17 cellular contexts compared by ENCODE assay signal in genomic region chr12:49489720-49490119, GRCh38. TPM values are rescaled to one million over a fixed set of nuclear protein-coding genes. Genes with fewer than 3 reads are reported as not detected.
DNase-seq lines count a peak whose midpoint lies in the region; ATAC-seq and TF ChIP-seq lines count a peak whose summit lies in the region.
"Had no signal": no experiment of that assay in that cellular context is flagged by ENCODE, and none has a peak within 500 bp of the region (broad histone marks: within the 10 kb centered on the region; RNA-seq: fewer than 3 reads in every experiment).

No MANE protein-coding gene starts in this region.

- DNase-seq in AG04450 (ENCODE audit: low read depth, low spot score) (peak; percentile 67), amniotic stem cell (lab: John Stamatoyannopoulos, UW) (peak; percentile 17), hepatic stellate cell (ENCODE audit: low spot score) (peak; percentile 65), Calu3 (no peak), COR-L47 (lab: John Stamatoyannopoulos, UW) (no peak)
- no peak for DNase-seq in activated CD8-positive, alpha-beta T cell treated with anti-CD3 and anti-CD28 coated beads, Interleukin-2, amount 10 ng/mL, durations not matched to agents 7 days and 5 days
- DNase-seq in activated naive CD4-positive, alpha-beta T cell treated with anti-CD3 and anti-CD28 coated beads, Interleukin-2, amount 10 ng/mL, durations not matched to agents 7 days and 5 days, result no peak
- DNase-seq: aorta; erythroblast; islet precursor cell; naive thymus-derived CD8-positive, alpha-beta T cell; NCI-H2227 treated with DMSO at 0.1 percent for 48 hours; Right ventricle myocardium superior; small intestine; upper lobe of left lung; WERI-Rb-1 had no signal

- H3K9me3 Mint-ChIP-seq in Calu3 (ENCODE audit: low read depth, unreplicated experiment), result no peaks in the 10 kb centered on the region
- no peaks in the 10 kb centered on the region for H3K9me3 Mint-ChIP-seq in activated CD8-positive, alpha-beta T cell treated with anti-CD3 and anti-CD28 coated beads, Interleukin-2, amount 10 ng/mL, durations not matched to agents 7 days and 5 days (ENCODE audit: insufficient read depth)
- H3K9me3 Mint-ChIP-seq in activated naive CD4-positive, alpha-beta T cell treated with anti-CD3 and anti-CD28 coated beads, Interleukin-2, amount 10 ng/mL, durations not matched to agents 7 days and 5 days, result no peaks in the 10 kb centered on the region
- H3K9me3 Mint-ChIP-seq: naive thymus-derived CD8-positive, alpha-beta T cell had no signal

- H3K27me3 ChIP-seq in AG04450 (ENCODE audit: control insufficient read depth, insufficient read depth, low read length), result no peaks in the 10 kb centered on the region
- no peaks in the 10 kb centered on the region for H3K27me3 ChIP-seq in HUES48 (ENCODE audit: control insufficient read depth, insufficient read depth, low read length)
- H3K27me3 ChIP-seq: upper lobe of left lung had no signal

- no peaks in the 10 kb centered on the region for H3K27me3 Mint-ChIP-seq in Calu3 (ENCODE audit: unreplicated experiment)
- no peaks in the 10 kb centered on the region for H3K27me3 Mint-ChIP-seq in activated CD8-positive, alpha-beta T cell treated with anti-CD3 and anti-CD28 coated beads, Interleukin-2, amount 10 ng/mL, durations not matched to agents 7 days and 5 days (ENCODE audit: low read depth)
- no peaks in the 10 kb centered on the region for H3K27me3 Mint-ChIP-seq in activated naive CD4-positive, alpha-beta T cell treated with anti-CD3 and anti-CD28 coated beads, Interleukin-2, amount 10 ng/mL, durations not matched to agents 7 days and 5 days
- H3K27me3 Mint-ChIP-seq: naive thymus-derived CD8-positive, alpha-beta T cell had no signal

- no TSS peak for BruUV-seq in Calu3 (replicated peaks; lab: Mats Ljungman, UMichigan)

- H3K27ac Mint-ChIP-seq in Calu3 (ENCODE audit: unreplicated experiment), result no peak overlapping the region
- H3K27ac Mint-ChIP-seq in activated CD8-positive, alpha-beta T cell treated with anti-CD3 and anti-CD28 coated beads, Interleukin-2, amount 10 ng/mL, durations not matched to agents 7 days and 5 days, result no peak overlapping the region
- H3K27ac Mint-ChIP-seq in activated naive CD4-positive, alpha-beta T cell treated with anti-CD3 and anti-CD28 coated beads, Interleukin-2, amount 10 ng/mL, durations not matched to agents 7 days and 5 days, result no peak overlapping the region
- H3K27ac Mint-ChIP-seq: naive thymus-derived CD8-positive, alpha-beta T cell had no signal

- CTCF ChIA-PET in AG04450 (lab: Charles Lee) (interaction anchor here (0.6 to 1.4 kb wide), 5 partner anchors 24 to 131 kb away, joined by 3 to 5 read pairs (median 3); no protein-coding TSS in a partner anchor), Calu3 (lab: Charles Lee) (no interaction called here)
- CTCF ChIA-PET in activated CD8-positive, alpha-beta T cell treated with anti-CD3 and anti-CD28 coated beads, Interleukin-2, amount 10 ng/mL, durations not matched to agents 7 days and 5 days (lab: Charles Lee), result interaction anchor here (2.3 kb wide), 1 partner anchor 24 kb away, joined by 9 read pairs; no protein-coding TSS in a partner anchor
- CTCF ChIA-PET in activated naive CD4-positive, alpha-beta T cell treated with anti-CD3 and anti-CD28 coated beads, Interleukin-2, amount 10 ng/mL, durations not matched to agents 7 days and 5 days (lab: Charles Lee), result no interaction called here

- POLR2A ChIA-PET in AG04450 (lab: Yijun Ruan, JAX), result no interaction called here
- POLR2A ChIA-PET in activated CD8-positive, alpha-beta T cell treated with anti-CD3 and anti-CD28 coated beads, Interleukin-2, amount 10 ng/mL, durations not matched to agents 7 days and 5 days (lab: Charles Lee), result no interaction called here

- no peaks in the 10 kb centered on the region for H3K9me3 ChIP-seq in AG04450 (ENCODE audit: control insufficient read depth, insufficient read depth, low read length)
- H3K9me3 ChIP-seq in HUES48 (ENCODE audit: control insufficient read depth, insufficient read depth, low read length), result no peaks in the 10 kb centered on the region
- H3K9me3 ChIP-seq: upper lobe of left lung had no signal

- H3K36me3 Mint-ChIP-seq in Calu3 (ENCODE audit: insufficient read depth, unreplicated experiment), result peaks cover 14% of the 10 kb centered on the region
- H3K36me3 Mint-ChIP-seq in activated CD8-positive, alpha-beta T cell treated with anti-CD3 and anti-CD28 coated beads, Interleukin-2, amount 10 ng/mL, durations not matched to agents 7 days and 5 days (ENCODE audit: low read depth), result peaks cover under 1% of the 10 kb centered on the region
- peaks cover under 1% of the 10 kb centered on the region for H3K36me3 Mint-ChIP-seq in activated naive CD4-positive, alpha-beta T cell treated with anti-CD3 and anti-CD28 coated beads, Interleukin-2, amount 10 ng/mL, durations not matched to agents 7 days and 5 days

- H3K4me3 ChIP-seq in AG04450 (ENCODE audit: low read depth, low read length) (no peak overlapping the region), HUES48 (ENCODE audit: low read depth, low read length) (no peak overlapping the region)
- H3K4me3 ChIP-seq: upper lobe of left lung had no signal

- no peak for ATAC-seq in activated CD8-positive, alpha-beta T cell treated with anti-CD3 and anti-CD28 coated beads, Interleukin-2, amount 10 ng/mL, durations not matched to agents 7 days and 5 days
- ATAC-seq: naive thymus-derived CD8-positive, alpha-beta T cell had no signal

- H3K27ac ChIP-seq in AG04450 (ENCODE audit: low read depth, low read length), result no peak overlapping the region
- peak overlapping the region; percentile 66 for H3K27ac ChIP-seq in HUES48 (ENCODE audit: low read depth, low read length)
- H3K27ac ChIP-seq: upper lobe of left lung, WERI-Rb-1 had no signal

- H3K9ac ChIP-seq in HUES48 (ENCODE audit: low read depth, low read length), result no peak overlapping the region

- peaks cover 15% of the 10 kb centered on the region for H3K4me1 ChIP-seq in HUES48 (ENCODE audit: control insufficient read depth, insufficient read depth, low read length)
- H3K4me1 ChIP-seq: upper lobe of left lung had no signal

- peaks cover 3% of the 10 kb centered on the region for H3K36me3 ChIP-seq in HUES48 (ENCODE audit: control insufficient read depth, insufficient read depth, low read length)

- intact Hi-C loops in Calu3 (cut with micrococcal nuclease; ENCODE audit: unreplicated experiment), result no loop called here

- peaks cover 8% of the 10 kb centered on the region for H3K4me1 Mint-ChIP-seq in Calu3 (ENCODE audit: low read depth, unreplicated experiment)
- H3K4me1 Mint-ChIP-seq in activated CD8-positive, alpha-beta T cell treated with anti-CD3 and anti-CD28 coated beads, Interleukin-2, amount 10 ng/mL, durations not matched to agents 7 days and 5 days (ENCODE audit: low read depth), result no peaks in the 10 kb centered on the region
- no peaks in the 10 kb centered on the region for H3K4me1 Mint-ChIP-seq in activated naive CD4-positive, alpha-beta T cell treated with anti-CD3 and anti-CD28 coated beads, Interleukin-2, amount 10 ng/mL, durations not matched to agents 7 days and 5 days
- H3K4me1 Mint-ChIP-seq: naive thymus-derived CD8-positive, alpha-beta T cell had no signal

- TF ChIP-seq CTCF in AG04450 (IDR thresholded peaks at IDR 0.05; ENCODE audit: low read depth, low read length) (peak; percentile 38), Calu3 (IDR thresholded peaks at IDR 0.05; ENCODE audit: unreplicated experiment) (no peak)

- H3K4me3 Mint-ChIP-seq in Calu3 (ENCODE audit: low read depth, unreplicated experiment), result no peak overlapping the region
- H3K4me3 Mint-ChIP-seq in activated CD8-positive, alpha-beta T cell treated with anti-CD3 and anti-CD28 coated beads, Interleukin-2, amount 10 ng/mL, durations not matched to agents 7 days and 5 days, result no peak overlapping the region
- H3K4me3 Mint-ChIP-seq in activated naive CD4-positive, alpha-beta T cell treated with anti-CD3 and anti-CD28 coated beads, Interleukin-2, amount 10 ng/mL, durations not matched to agents 7 days and 5 days, result no peak overlapping the region
- H3K4me3 Mint-ChIP-seq: naive thymus-derived CD8-positive, alpha-beta T cell had no signal

RNA-seq across cellular contexts. Expression of gene KCNH3, which starts 49.1 kb away (rescaled TPM):
- polyA plus RNA-seq in AG04450 (2011; rRNA removed), result 0.01 and 0.11 TPM in 2 replicates
- not detected in 2 replicates for polyA minus RNA-seq in AG04450 (2011; rRNA and poly(A)+ RNA removed)
- 0.59 and 2.8 TPM in 2 replicates for total RNA-seq in Calu3 (2022)
- 1 to 10 TPM; 5.1 to 5.3 TPM for total RNA-seq in activated CD8-positive, alpha-beta T cell treated with anti-CD3 and anti-CD28 coated beads, Interleukin-2, amount 10 ng/mL, durations not matched to agents 7 days and 5 days

Comparison
In these comparisons a context has a peak if more than half of its experiments do, and no peak if none do; other contexts are left out.
1. DNase-seq: peak in AG04450 (single experiment), amniotic stem cell (single experiment) and hepatic stellate cell (single experiment); none in Calu3 (single experiment), COR-L47 (single experiment), activated CD8-positive, alpha-beta T cell treated with anti-CD3 and anti-CD28 coated beads, Interleukin-2, amount 10 ng/mL, durations not matched to agents 7 days and 5 days (single experiment) and activated naive CD4-positive, alpha-beta T cell treated with anti-CD3 and anti-CD28 coated beads, Interleukin-2, amount 10 ng/mL, durations not matched to agents 7 days and 5 days (single experiment).
2. CTCF ChIA-PET loops: an anchor here in AG04450 (0.6 to 1.4 kb wide) and activated CD8-positive, alpha-beta T cell treated with anti-CD3 and anti-CD28 coated beads, Interleukin-2, amount 10 ng/mL, durations not matched to agents 7 days and 5 days (2.3 kb wide); none called in Calu3 and activated naive CD4-positive, alpha-beta T cell treated with anti-CD3 and anti-CD28 coated beads, Interleukin-2, amount 10 ng/mL, durations not matched to agents 7 days and 5 days.